19 cellular contexts compared by ENCODE assay signal in genomic region chr14:29168149-29168548, GRCh38.
A peak's percentile ranks its signal among the peaks of the same experiment; 100 is the strongest.
DNase-seq lines count a peak whose midpoint lies in the region; ATAC-seq, FAIRE-seq and TF ChIP-seq lines count a peak whose summit lies in the region.
"Had no signal": no experiment of that assay in that cellular context is flagged by ENCODE, and none has a peak within 500 bp of the region (broad histone marks: within the 10 kb centered on the region; RNA-seq: fewer than 3 reads in every experiment).

No MANE protein-coding gene starts in this region.

- TF ChIP-seq RAD21 in SK-N-SH (IDR thresholded peaks at IDR 0.05; ENCODE audit: low read length) (no peak), HepG2 (CRISPR knock-in tag; IDR thresholded peaks at IDR 0.05) (no peak)

- no peaks in the 10 kb centered on the region for H3K27me3 ChIP-seq in H7 (ENCODE audit: control insufficient read depth, insufficient read depth, low read length)
- peaks cover 8% of the 10 kb centered on the region; the same call in 1 of the 2 replicates for H3K27me3 ChIP-seq in SK-N-SH (ENCODE audit: insufficient read depth)
- no peaks in the 10 kb centered on the region for H3K27me3 ChIP-seq in HepG2 (ENCODE audit: control insufficient read depth in 1 of 2, insufficient read depth in 2 of 2, low read length in 2 of 2)
- no peaks in the 10 kb centered on the region for H3K27me3 ChIP-seq in upper lobe of right lung
- H3K27me3 ChIP-seq: BLaER1 treated with 17β-estradiol and CSF1 and Interleukin-3, amounts not matched to agents 10 nM and 100 nM had no signal

- POLR2A ChIA-PET in SK-N-SH (lab: Yijun Ruan, JAX) (no interaction called here), HepG2 (lab: Yijun Ruan, JAX) (no interaction called here)

- H2AFZ ChIP-seq in SK-N-SH (ENCODE audit: low read depth) = no peak overlapping the region
- no peak overlapping the region for H2AFZ ChIP-seq in HepG2 (ENCODE audit: low read length)

- TF ChIP-seq EP300 in SK-N-SH (IDR thresholded peaks at IDR 0.05; ENCODE audit: borderline replicate concordance in 1 of 2, low read depth in 1 of 2, low read length in 1 of 2) (no peak), HepG2 (IDR thresholded peaks at IDR 0.05; ENCODE audit: low read depth in 2 of 2, low read length in 2 of 2) (no peak), HepG2 (CRISPR knock-in tag; IDR thresholded peaks at IDR 0.05; ENCODE audit: borderline replicate concordance) (no peak)

- H3K9me2 ChIP-seq in SK-N-SH = no peaks in the 10 kb centered on the region

- no peaks in the 10 kb centered on the region for H3K36me3 ChIP-seq in H7 (replicated peaks; ENCODE audit: control insufficient read depth, insufficient read depth, low read length)
- no peaks in the 10 kb centered on the region for H3K36me3 ChIP-seq in SK-N-SH (replicated peaks in 1 of 2; ENCODE audit: control insufficient read depth in 1 of 2, insufficient read depth in 2 of 2, low read length in 1 of 2)
- H3K36me3 ChIP-seq in HepG2 (replicated peaks in 1 of 2; ENCODE audit: control insufficient read depth in 1 of 2, insufficient read depth in 2 of 2, low read length in 2 of 2) = no peaks in the 10 kb centered on the region
- H3K36me3 ChIP-seq in upper lobe of right lung = no peaks in the 10 kb centered on the region
- H3K36me3 ChIP-seq: BLaER1 treated with 17β-estradiol and CSF1 and Interleukin-3, amounts not matched to agents 10 nM and 100 nM had no signal

- H3K27ac ChIP-seq in SK-N-SH (ENCODE audit: low read depth in 2 of 2, low read length in 1 of 2) = no peak overlapping the region
- no peak overlapping the region for H3K27ac ChIP-seq in HepG2 (ENCODE audit: extremely low read length, insufficient read depth, low read length)
- no peak overlapping the region for H3K27ac ChIP-seq in upper lobe of right lung
- H3K27ac ChIP-seq: BLaER1 treated with 17β-estradiol and CSF1 and Interleukin-3, amounts not matched to agents 10 nM and 100 nM; KMS-11 had no signal

- TF ChIP-seq POLR2A in HepG2 (IDR thresholded peaks at IDR 0.05; ENCODE audit: insufficient read depth in 1 of 2, low read depth in 2 of 2, low read length in 2 of 2) = no peak

- DNase-seq in H7 = peak; percentile 6
- peak; percentile 13 for DNase-seq in SK-N-SH
- DNase-seq in HepG2 (ENCODE audit: low spot score) = peak; percentile 16
- no peak for DNase-seq in upper lobe of right lung
- no peak for DNase-seq in NCI-H2196 treated with DMSO at 0.1 percent for 48 hours (lab: John Stamatoyannopoulos, UW; ENCODE audit: unreplicated experiment)
- no peak for DNase-seq in activated CD4-positive, alpha-beta T cell treated with anti-CD3 and anti-CD28 coated beads for 4 hours
- DNase-seq in NCI-H2029 (lab: John Stamatoyannopoulos, UW) = no peak
- DNase-seq: Calu3; CD8-positive, alpha-beta T cell; EL; NCI-H1417; NCI-H2029 treated with DMSO at 0.1 percent for 48 hours; NCI-H2171 treated with DMSO at 0.1 percent for 48 hours; NCI-H748 treated with DMSO at 0.1 percent for 48 hours; OCI-M1; SHP77 treated with DMSO at 0.1 percent for 48 hours had no signal

- in situ Hi-C loops in HepG2 (cut with HindIII; ENCODE audit: extremely low pct_ligation_motif_present, low pct_unique_long_range_greater_than_20kb) = no loop called here

- no TSS peak for BruUV-seq in HepG2 (replicated peaks; lab: Mats Ljungman, UMichigan)

- H3F3A ChIP-seq in SK-N-SH (replicated peaks; ENCODE audit: insufficient read depth) = no peaks in the 10 kb centered on the region

- H3K4me3 ChIP-seq in H7 (ENCODE audit: insufficient read depth, low read depth, low read length) (no peak overlapping the region), SK-N-SH (ENCODE audit: low read depth in 2 of 2, low read length in 1 of 2) (no peak overlapping the region), HepG2 (replicated peaks in 1 of 3; ENCODE audit: insufficient read depth in 1 of 3, low read depth in 2 of 3, low read length in 3 of 3) (no peak overlapping the region), upper lobe of right lung (no peak overlapping the region)
- H3K4me3 ChIP-seq: BLaER1 treated with 17β-estradiol and CSF1 and Interleukin-3, amounts not matched to agents 10 nM and 100 nM had no signal

- CTCF ChIA-PET in SK-N-SH (lab: Yijun Ruan, JAX) (no interaction called here), HepG2 (lab: Yijun Ruan, JAX; ENCODE audit: low intra/inter-chr PET ratio, low total read pairs) (interaction anchor here (1.3 kb wide), 1 partner anchor 152 kb away, joined by 3 read pairs; no protein-coding TSS in a partner anchor)

- intact Hi-C loops in HepG2 (cut with micrococcal nuclease; ENCODE audit: unreplicated experiment) (loop anchor here (1.0 to 2.0 kb wide), 2 partner anchors 151 to 414 kb away; no protein-coding TSS in a partner anchor), upper lobe of right lung (cut with DNase I) (no loop called here)

- no peak overlapping the region for H3K9ac ChIP-seq in SK-N-SH
- no peak overlapping the region for H3K9ac ChIP-seq in HepG2 (ENCODE audit: insufficient read depth, low read depth, low read length)
- H3K9ac ChIP-seq: BLaER1 treated with 17β-estradiol and CSF1 and Interleukin-3, amounts not matched to agents 10 nM and 100 nM; KMS-11 had no signal

- H3K79me2 ChIP-seq in SK-N-SH (ENCODE audit: insufficient read depth) (no peaks in the 10 kb centered on the region), HepG2 (ENCODE audit: insufficient read depth, low read length) (no peaks in the 10 kb centered on the region)

- TF ChIP-seq CTCF in SK-N-SH (IDR thresholded peaks at IDR 0.05) (no peak; the same call in 1 of the 2 replicates), HepG2 (CRISPR knock-in tag; IDR thresholded peaks at IDR 0.05) (peak; percentile 69), upper lobe of right lung (IDR thresholded peaks at IDR 0.05) (no peak)

- no peak for FAIRE-seq in HepG2 (lab: Jason Lieb, UNC)

- 5% methylated on average over 3 of the region's 7 CpGs for WGBS in SK-N-SH (ENCODE audit: low lambda C conversion rate)
- WGBS in HepG2 (ENCODE audit: low lambda C conversion rate) = 0% methylated on average over 7 of the region's 7 CpGs

- no peaks in the 10 kb centered on the region for H3K9me3 ChIP-seq in SK-N-SH
- peaks cover 48% of the 10 kb centered on the region for H3K9me3 ChIP-seq in HepG2 (ENCODE audit: low read length)
- no peaks in the 10 kb centered on the region for H3K9me3 ChIP-seq in upper lobe of right lung

- ATAC-seq in HepG2 = peak; percentile 99
- ATAC-seq in upper lobe of right lung = peak; percentile 19
- no peak for ATAC-seq in GM19455 (IDR thresholded peaks at IDR 0.05; ENCODE audit: unreplicated experiment)
- ATAC-seq: CD8-positive, alpha-beta T cell had no signal

- no peaks in the 10 kb centered on the region for H4K20me1 ChIP-seq in SK-N-SH (ENCODE audit: insufficient read depth)
- H4K20me1 ChIP-seq in HepG2 (ENCODE audit: insufficient read depth, low read length) = no peaks in the 10 kb centered on the region
- H4K20me1 ChIP-seq: BLaER1 treated with 17β-estradiol and CSF1 and Interleukin-3, amounts not matched to agents 10 nM and 100 nM had no signal

- no peaks in the 10 kb centered on the region for H3K4me1 ChIP-seq in SK-N-SH (ENCODE audit: control insufficient read depth in 1 of 2, insufficient read depth in 2 of 2, low read depth in 1 of 2, low read length in 1 of 2)
- H3K4me1 ChIP-seq in HepG2 (ENCODE audit: insufficient read depth, low read length) = no peaks in the 10 kb centered on the region
- H3K4me1 ChIP-seq in upper lobe of right lung = no peaks in the 10 kb centered on the region

- H3K4me2 ChIP-seq in SK-N-SH (no peak overlapping the region), HepG2 (ENCODE audit: low read depth, low read length) (no peak overlapping the region)
- H3K4me2 ChIP-seq: BLaER1 treated with 17β-estradiol and CSF1 and Interleukin-3, amounts not matched to agents 10 nM and 100 nM; KMS-11 had no signal

TF ChIP-seq in SK-N-SH, 30 proteins besides CTCF, POLR2A, EP300 and RAD21:
- TF ChIP-seq ZBTB33 (IDR thresholded peaks at IDR 0.05; ENCODE audit: borderline replicate concordance, low read depth) = no peak
- TF ChIP-seq POLR2AphosphoS5 (IDR thresholded peaks at IDR 0.05; ENCODE audit: low read depth, low read length) = no peak
- no peak for TF ChIP-seq GATA2 (CRISPR knock-in tag; IDR thresholded peaks at IDR 0.05)
- no peak for TF ChIP-seq RCOR1 (IDR thresholded peaks at IDR 0.05; ENCODE audit: low read length)
- no peak for TF ChIP-seq RFX5 (IDR thresholded peaks at IDR 0.05; ENCODE audit: low read length)
TF ChIP-seq in SK-N-SH: peak in this region for 0.

TF ChIP-seq in HepG2, 621 proteins besides CTCF, POLR2A, EP300 and RAD21:
- no peak for TF ChIP-seq SIN3A (IDR thresholded peaks at IDR 0.05; ENCODE audit: borderline replicate concordance, low read depth, low read length)
- no peak for TF ChIP-seq ZFP41 (CRISPR knock-in tag; IDR thresholded peaks at IDR 0.05; ENCODE audit: borderline replicate concordance)
- 0 out of 2 replicates have a peak, but pooled peaks have one; percentile 53 for TF ChIP-seq EED (CRISPR knock-in tag; IDR thresholded peaks at IDR 0.05)
- TF ChIP-seq SPEN (CRISPR knock-in tag; IDR thresholded peaks at IDR 0.05; ENCODE audit: low read depth) = no peak
- peak; percentile 59 for TF ChIP-seq STAG1 (CRISPR knock-in tag; IDR thresholded peaks at IDR 0.05)

Comparison
In these comparisons a context has a peak if more than half of its experiments do, and no peak if none do; other contexts are left out.
1. DNase-seq: peak in H7 (single experiment), SK-N-SH (single experiment) and HepG2 (single experiment); none in upper lobe of right lung (single experiment), NCI-H2196 treated with DMSO at 0.1 percent for 48 hours (single experiment), activated CD4-positive, alpha-beta T cell treated with anti-CD3 and anti-CD28 coated beads for 4 hours (0 of 2) and NCI-H2029 (single experiment).